ENCODE assay signal across 8 cellular contexts in genomic region chr2:24075915-24076848, GRCh38. TPM values are rescaled to one million over a fixed set of nuclear protein-coding genes. Genes with fewer than 3 reads are reported as not detected.
DNase-seq lines count a peak whose midpoint lies in the region; ATAC-seq, FAIRE-seq and TF ChIP-seq lines count a peak whose summit lies in the region.

Gene SF3B6, minus strand, starts transcription at chr2:24076326. Its CDS starts 97 bp downstream, at chr2:24076229.

- H3K27ac Mint-ChIP-seq in WTC11 = peak within 1 kb of the TSS; percentile 99

- peaks cover 0 to 12% of the 10 kb centered on the region in 2 donors for H3K36me3 ChIP-seq in small intestine (ENCODE audit: control insufficient read depth in 2 of 2, insufficient read depth in 2 of 2, low read length in 2 of 2)

- H3K4me3 ChIP-seq in AG04450 (ENCODE audit: low read depth, low read length) (peak within 1 kb of the TSS; percentile 98), cardiac fibroblast (replicated peaks in 1 of 2; ENCODE audit: low read depth in 2 of 2, low read length in 2 of 2) (peak within 1 kb of the TSS; percentile 84 to 89), small intestine (ENCODE audit: low read depth in 1 of 2, low read length in 2 of 2) (peak within 1 kb of the TSS; percentile 70 to 78)

- no peaks in the 10 kb centered on the region; the same call in 1 of the 2 replicates for H3K9me3 ChIP-seq in AG04450 (ENCODE audit: control insufficient read depth, insufficient read depth, low read length)
- no peaks in the 10 kb centered on the region for H3K9me3 ChIP-seq in small intestine (ENCODE audit: control insufficient read depth, low read depth)

- no peaks in the 10 kb centered on the region for H3K27me3 ChIP-seq in AG04450 (ENCODE audit: control insufficient read depth, insufficient read depth, low read length)
- H3K27me3 ChIP-seq in small intestine (ENCODE audit: control insufficient read depth in 2 of 2, insufficient read depth in 2 of 2, low read length in 2 of 2) = no peaks in the 10 kb centered on the region

- DNase-seq in AG04450 (ENCODE audit: low read depth, low spot score) = peak; percentile 96
- peak; percentile 98 for DNase-seq in NCI-H226
- peak; percentile 100 for DNase-seq in WTC11 (ENCODE audit: low spot score)
- peak; percentile 99 for DNase-seq in cardiac fibroblast (ENCODE audit: low read depth in 2 of 2)
- DNase-seq in iPS-NIHi11 (ENCODE audit: low spot score) = peak; percentile 91
- peak; percentile 100 for DNase-seq in small intestine

- 0 to 1% (median 1%) methylated on average over 54 to 64 of the region's 64 CpGs for WGBS in small intestine, 3 donors

- no peaks in the 10 kb centered on the region for H3K9me3 Mint-ChIP-seq in WTC11

- peaks cover 21% of the 10 kb centered on the region for H3K4me1 Mint-ChIP-seq in WTC11

- peaks cover 39% of the 10 kb centered on the region for H3K36me3 Mint-ChIP-seq in WTC11

- TF ChIP-seq CTCF in AG04450 (IDR thresholded peaks at IDR 0.05; ENCODE audit: low read depth, low read length) = no peak
- TF ChIP-seq CTCF in WTC11 (IDR thresholded peaks at IDR 0.05) = no peak
- no peak for TF ChIP-seq CTCF in cardiac fibroblast (IDR thresholded peaks at IDR 0.05; ENCODE audit: low read depth, low read length)

- no peaks in the 10 kb centered on the region for H3K27me3 Mint-ChIP-seq in WTC11 (ENCODE audit: low read depth)

- ATAC-seq in GM18909 (IDR thresholded peaks at IDR 0.05; ENCODE audit: poor library complexity, unreplicated experiment) = peak; percentile 95
- ATAC-seq in HG03175 (IDR thresholded peaks at IDR 0.05; ENCODE audit: unreplicated experiment) = peak; percentile 94
- ATAC-seq in WTC11 = peak; percentile 87

- H3K4me3 Mint-ChIP-seq in WTC11 = peak within 1 kb of the TSS; percentile 96

- H3K4me1 ChIP-seq in small intestine (ENCODE audit: control insufficient read depth in 2 of 2, insufficient read depth in 1 of 2, low read depth in 1 of 2, low read length in 1 of 2) = no peaks in the 10 kb centered on the region

- CTCF ChIA-PET in AG04450 (lab: Charles Lee) (interaction anchor here (0.9 to 1.0 kb wide), 2 partner anchors 9 to 148 kb away, joined by 5 to 9 read pairs; partner anchors contain the start of gene TP53I3), WTC11 (lab: Charles Lee) (interaction anchor here (0.7 to 1.9 kb wide), 17 partner anchors 8 to 452 kb away, joined by 3 to 22 read pairs (median 5); partner anchors contain the start of genes ATAD2B, PFN4, TP53I3 and WDCP)

- H3K27ac ChIP-seq in AG04450 (ENCODE audit: low read depth, low read length) = peak within 1 kb of the TSS; percentile 88
- peak within 1 kb of the TSS; percentile 92 to 100 for H3K27ac ChIP-seq in small intestine (ENCODE audit: low read depth in 1 of 2, low read length in 1 of 2)

- no peak for FAIRE-seq in small intestine (lab: Jason Lieb, UNC)

- POLR2A ChIA-PET in AG04450 (lab: Yijun Ruan, JAX) (interaction anchor here (0.5 to 2.5 kb wide), 9 partner anchors 9 to 306 kb away, joined by 4 to 18 read pairs (median 7); partner anchors contain the start of genes ATAD2B, FAM228B, FKBP1B and ITSN2), WTC11 (lab: Charles Lee) (interaction anchor here (0.5 to 2.1 kb wide), 10 partner anchors 8 to 734 kb away, joined by 3 to 29 read pairs (median 4); partner anchors contain the start of genes ATAD2B, TP53I3 and WDCP)

TF ChIP-seq in WTC11, 78 proteins besides CTCF, POLR2A, EP300 and RAD21 (continues in another document):
- TF ChIP-seq STAT6 (CRISPR knock-in tag; conservative IDR thresholded peaks at IDR 0.05; ENCODE audit: low read depth) = no peak
- TF ChIP-seq ESRRA (CRISPR knock-in tag; IDR thresholded peaks at IDR 0.05; ENCODE audit: borderline replicate concordance) = 0 out of 2 replicates have a peak, but pooled peaks have one; percentile 17
- TF ChIP-seq ZBTB21 (CRISPR knock-in tag; IDR thresholded peaks at IDR 0.05; ENCODE audit: borderline replicate concordance) = 0 out of 2 replicates have a peak, but pooled peaks have one; percentile 29
- no peak; the same call in 1 of the 2 replicates for TF ChIP-seq KAT7 (CRISPR knock-in tag; IDR thresholded peaks at IDR 0.05; ENCODE audit: borderline replicate concordance)
- no peak for TF ChIP-seq ZMAT4 (CRISPR knock-in tag; IDR thresholded peaks at IDR 0.05)
- no peak for TF ChIP-seq ATF2 (CRISPR knock-in tag; IDR thresholded peaks at IDR 0.05; ENCODE audit: borderline replicate concordance, low read depth)
- peak; percentile 92 for TF ChIP-seq HMGXB4 (CRISPR knock-in tag; IDR thresholded peaks at IDR 0.05)
- no peak for TF ChIP-seq MXD4 (CRISPR knock-in tag; IDR thresholded peaks at IDR 0.05; ENCODE audit: borderline replicate concordance)
- TF ChIP-seq ZNF121 (CRISPR knock-in tag; IDR thresholded peaks at IDR 0.05) = no peak
- TF ChIP-seq NFE2L1 (CRISPR knock-in tag; IDR thresholded peaks at IDR 0.05) = 0 out of 2 replicates have a peak, but pooled peaks have one; percentile 13
- no peak for TF ChIP-seq SOX15 (CRISPR knock-in tag; IDR thresholded peaks at IDR 0.05)
- 0 out of 2 replicates have a peak, but pooled peaks have one; percentile 58 for TF ChIP-seq PRRX2 (CRISPR knock-in tag; IDR thresholded peaks at IDR 0.05)
- peak; percentile 81 for TF ChIP-seq MAX (CRISPR knock-in tag; IDR thresholded peaks at IDR 0.05)

RNA-seq across cellular contexts. Expression of gene SF3B6, which starts in this region (rescaled TPM):
- polyA plus RNA-seq in AG04450 (2011; rRNA removed) (209 and 272 TPM in 2 replicates), small intestine (100 to 1,000 TPM; 179 to 260 (median 241) TPM)
- polyA minus RNA-seq in AG04450 (2011; rRNA and poly(A)+ RNA removed) = 22.8 and 35.4 TPM in 2 replicates
- 117 to 128 TPM (median 126 TPM) in 3 replicates for total RNA-seq in WTC11 (2021)

Comparison
In these comparisons a context has a peak if more than half of its experiments do, and no peak if none do; other contexts are left out.
1. Peak in every context shown above with its lines: DNase-seq, ATAC-seq, H3K4me3 ChIP-seq and H3K27ac ChIP-seq.